ENCODE assay signal across 20 cellular contexts in the genomic region with DNA sequence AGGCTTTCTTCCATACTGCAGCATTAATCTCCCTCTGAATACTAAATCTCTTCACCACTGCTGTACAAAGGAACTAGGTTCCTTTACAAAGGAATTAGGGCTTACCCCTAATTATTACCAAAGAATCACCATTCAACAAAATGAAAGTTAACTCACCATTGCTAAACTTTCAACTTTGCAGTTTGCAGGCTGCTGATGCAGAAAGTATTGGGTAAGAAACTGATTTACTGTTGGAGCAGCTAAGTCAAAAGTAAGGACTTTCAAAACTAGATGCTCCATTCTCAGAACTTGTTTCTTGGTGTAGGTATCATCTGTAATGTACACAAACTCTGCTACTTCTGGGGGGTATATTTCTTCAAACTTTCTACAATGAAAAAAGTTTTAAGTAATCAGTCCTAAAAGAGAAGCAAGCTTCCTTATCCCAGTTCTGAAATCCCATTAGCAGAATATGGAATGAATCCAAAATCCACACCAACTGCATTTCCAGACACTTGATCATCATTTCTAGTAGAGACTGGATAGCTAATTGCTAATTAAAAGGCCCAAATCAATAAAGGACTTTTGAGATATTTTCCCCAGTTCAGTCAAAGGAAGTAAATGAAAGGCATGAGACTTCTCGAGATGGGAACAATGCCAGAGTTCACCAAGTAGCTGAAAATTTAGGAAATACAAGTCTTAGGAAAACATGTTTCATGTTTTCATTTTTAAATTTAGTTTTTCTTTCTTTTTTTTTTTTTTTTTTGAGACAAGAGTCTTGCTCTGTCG. TPM values are rescaled to one million over a fixed set of nuclear protein-coding genes. Genes with fewer than 3 reads are reported as not detected.
DNase-seq lines count a peak whose midpoint lies in the region; ATAC-seq and TF ChIP-seq lines count a peak whose summit lies in the region.
"Had no signal": no experiment of that assay in that cellular context is flagged by ENCODE, and none has a peak within 500 bp of the region (broad histone marks: within the 10 kb centered on the region; RNA-seq: fewer than 3 reads in every experiment).

No MANE protein-coding gene starts in this region.

- peaks cover 53% of the 10 kb centered on the region for H3K79me2 ChIP-seq in osteoblast (ENCODE audit: insufficient read depth, low read length)

- H3K4me1 Mint-ChIP-seq in activated T-cell treated with anti-CD3 and anti-CD28 coated beads, Interleukin-2, amount 50 U/mL, for 72 hours (ENCODE audit: low read depth), result peaks cover 30% of the 10 kb centered on the region
- H3K4me1 Mint-ChIP-seq in activated T-cell treated with anti-CD3 and anti-CD28 coated beads, Interleukin-2, amount 50 U/mL, for 4 hours (ENCODE audit: low read depth), result peaks cover 15% of the 10 kb centered on the region
- H3K4me1 Mint-ChIP-seq in brain, result peaks cover 42% of the 10 kb centered on the region

- H3K4me2 ChIP-seq in osteoblast (ENCODE audit: insufficient read depth, low read length), result peak overlapping the region; percentile 34
- H3K4me2 ChIP-seq: GM23338, neural progenitor cell had no signal

- H3K9me3 Mint-ChIP-seq in activated T-cell treated with anti-CD3 and anti-CD28 coated beads, Interleukin-2, amount 50 U/mL, for 72 hours, result no peaks in the 10 kb centered on the region
- H3K9me3 Mint-ChIP-seq in activated T-cell treated with anti-CD3 and anti-CD28 coated beads, Interleukin-2, amount 50 U/mL, for 4 hours, result no peaks in the 10 kb centered on the region
- H3K9me3 Mint-ChIP-seq in brain, result no peaks in the 10 kb centered on the region
- H3K9me3 Mint-ChIP-seq: GM23338, neural progenitor cell had no signal

- no peaks in the 10 kb centered on the region for H4K20me1 ChIP-seq in osteoblast (ENCODE audit: insufficient read depth, low read length)

- no peak overlapping the region for H2AFZ ChIP-seq in osteoblast (ENCODE audit: low read length)
- H2AFZ ChIP-seq: GM23338, neural progenitor cell had no signal

- H3K4me1 ChIP-seq in osteoblast (ENCODE audit: insufficient read depth, low read length), result peaks cover 34% of the 10 kb centered on the region

- peak overlapping the region in 1 of 2 donors; percentile 15 for H3K4me3 Mint-ChIP-seq in activated T-cell treated with anti-CD3 and anti-CD28 coated beads, Interleukin-2, amount 50 U/mL, for 72 hours
- H3K4me3 Mint-ChIP-seq in activated T-cell treated with anti-CD3 and anti-CD28 coated beads, Interleukin-2, amount 50 U/mL, for 4 hours, result no peak overlapping the region
- peak overlapping the region in 1 of 5 experiments; percentile 2 for H3K4me3 Mint-ChIP-seq in brain
- H3K4me3 Mint-ChIP-seq: GM23338 had no signal

- peaks cover 7 to 35% of the 10 kb centered on the region in 2 donors for H3K36me3 Mint-ChIP-seq in activated T-cell treated with anti-CD3 and anti-CD28 coated beads, Interleukin-2, amount 50 U/mL, for 72 hours (ENCODE audit: insufficient read depth in 2 of 2)
- peaks cover 12% of the 10 kb centered on the region for H3K36me3 Mint-ChIP-seq in activated T-cell treated with anti-CD3 and anti-CD28 coated beads, Interleukin-2, amount 50 U/mL, for 4 hours (ENCODE audit: insufficient read depth)
- H3K36me3 Mint-ChIP-seq in brain, result peaks cover 19% of the 10 kb centered on the region

- TF ChIP-seq CTCF in brain (conservative IDR thresholded peaks at IDR 0.05) (no peak), osteoblast (IDR thresholded peaks at IDR 0.05; ENCODE audit: extremely low read depth, low read depth, low read length) (no peak)

- H3K27ac ChIP-seq in SK-N-MC (0 out of 2 replicates have a peak overlapping the region, but pooled peaks have one; percentile 1), osteoblast (ENCODE audit: low read depth, low read length) (peak overlapping the region; percentile 50)
- H3K27ac ChIP-seq: neural progenitor cell, Peyer's patch, right atrium auricular region, tibial nerve had no signal

- peaks cover 81% of the 10 kb centered on the region for H3K36me3 ChIP-seq in SK-N-MC (ENCODE audit: insufficient read depth, low read length)
- peaks cover 50% of the 10 kb centered on the region for H3K36me3 ChIP-seq in osteoblast (ENCODE audit: insufficient read depth, low read length)

- H3K27ac Mint-ChIP-seq in activated T-cell treated with anti-CD3 and anti-CD28 coated beads, Interleukin-2, amount 50 U/mL, for 72 hours, result peak overlapping the region; percentile 78
- peak overlapping the region in 4 of 5 experiments; percentile 3 to 64 (median 35) for H3K27ac Mint-ChIP-seq in brain
- H3K27ac Mint-ChIP-seq: GM23338, neural progenitor cell had no signal

- H3K9ac ChIP-seq in SK-N-MC (ENCODE audit: insufficient read length), result no peak overlapping the region
- H3K9ac ChIP-seq: neural progenitor cell had no signal

- H3K27me3 ChIP-seq in osteoblast (ENCODE audit: insufficient read depth, low read length), result no peaks in the 10 kb centered on the region
- H3K27me3 ChIP-seq: neural progenitor cell, Peyer's patch, right atrium auricular region, tibial nerve had no signal

- no peaks in the 10 kb centered on the region for H3K27me3 Mint-ChIP-seq in activated T-cell treated with anti-CD3 and anti-CD28 coated beads, Interleukin-2, amount 50 U/mL, for 72 hours (ENCODE audit: low read depth)
- H3K27me3 Mint-ChIP-seq in activated T-cell treated with anti-CD3 and anti-CD28 coated beads, Interleukin-2, amount 50 U/mL, for 4 hours (ENCODE audit: low read depth), result no peaks in the 10 kb centered on the region
- H3K27me3 Mint-ChIP-seq in brain, result peaks cover 4% of the 10 kb centered on the region

- no peaks in the 10 kb centered on the region for H3K9me3 ChIP-seq in SK-N-MC (ENCODE audit: low read depth, low read length)
- no peaks in the 10 kb centered on the region for H3K9me3 ChIP-seq in osteoblast (ENCODE audit: low read depth, low read length)
- H3K9me3 ChIP-seq: Peyer's patch, right atrium auricular region, tibial nerve had no signal

- H3K4me3 ChIP-seq in SK-N-MC, result no peak overlapping the region
- no peak overlapping the region for H3K4me3 ChIP-seq in osteoblast (ENCODE audit: insufficient read depth, low read length)
- H3K4me3 ChIP-seq: GM23338, neural progenitor cell, Peyer's patch, right atrium auricular region, tibial nerve had no signal

- DNase-seq in activated T-cell treated with anti-CD3 and anti-CD28 coated beads, Interleukin-2, amount 50 U/mL, for 72 hours, result no peak
- DNase-seq in activated T-cell treated with anti-CD3 and anti-CD28 coated beads, Interleukin-2, amount 50 U/mL, for 4 hours, result no peak
- DNase-seq in SK-N-MC (ENCODE audit: low read depth, low spot score) (no peak), osteoblast (ENCODE audit: insufficient read length, low spot score, missing footprints) (no peak), NCI-H128 (lab: John Stamatoyannopoulos, UW; ENCODE audit: unreplicated experiment) (no peak), OCI-M1 (lab: John Stamatoyannopoulos, UW) (no peak)
- DNase-seq: activated CD4-positive, alpha-beta T cell treated with anti-CD3 and anti-CD28 coated beads, Interleukin-2, amount 50 U/mL, for 1 hour; activated effector memory CD4-positive, alpha-beta T cell treated with anti-CD3 and anti-CD28 coated beads, Interleukin-2, amount 50 U/mL, for 16 hours; mammary epithelial cell; MM.1S; NCI-H2081; NCI-H69; Peyer's patch; stimulated activated CD4-positive, alpha-beta T cell treated with anti-CD3 and anti-CD28 coated beads, Interleukin-2, amount 100 ng/mL, for 24 hours had no signal

- ATAC-seq in activated T-cell treated with anti-CD3 and anti-CD28 coated beads, Interleukin-2, amount 50 U/mL, for 72 hours (replicated peaks in 1 of 2), result no peak
- no peak for ATAC-seq in activated T-cell treated with anti-CD3 and anti-CD28 coated beads, Interleukin-2, amount 50 U/mL, for 4 hours
- no peak for ATAC-seq in GM18511 (IDR thresholded peaks at IDR 0.05; ENCODE audit: unreplicated experiment)
- ATAC-seq: GM23338 had no signal

RNA-seq across cellular contexts. Expression of a gene that starts 4.3 kb away (rescaled TPM):
- total RNA-seq in activated T-cell treated with anti-CD3 and anti-CD28 coated beads, Interleukin-2, amount 50 U/mL, for 72 hours, result 10 to 100 TPM; 69.0 to 74.8 TPM
- total RNA-seq in activated T-cell treated with anti-CD3 and anti-CD28 coated beads, Interleukin-2, amount 50 U/mL, for 4 hours, result 10 to 100 TPM in 2 of 3 donors, 1 to 10 TPM in 1; 9.7 to 14.7 (median 14.5) TPM
- 16.8 TPM for polyA plus RNA-seq in brain (ENCODE audit: insufficient read depth, low read depth, low replicate concordance)
- total RNA-seq in osteoblast, result 8.0 and 8.7 TPM in 2 replicates

RNA-seq across cellular contexts. Expression of a gene that starts 18.3 kb away (rescaled TPM):
- 10 to 100 TPM; 52.7 to 70.0 TPM for total RNA-seq in activated T-cell treated with anti-CD3 and anti-CD28 coated beads, Interleukin-2, amount 50 U/mL, for 72 hours
- total RNA-seq in activated T-cell treated with anti-CD3 and anti-CD28 coated beads, Interleukin-2, amount 50 U/mL, for 4 hours, result 10 to 100 TPM; 78.1 to 80.9 (median 80.7) TPM
- polyA plus RNA-seq in brain (ENCODE audit: insufficient read depth, low read depth, low replicate concordance), result 15.0 TPM
- total RNA-seq in osteoblast, result 30.8 and 31.2 TPM in 2 replicates

RNA-seq across cellular contexts. Expression of a gene that starts 50.9 kb away (rescaled TPM):
- total RNA-seq in activated T-cell treated with anti-CD3 and anti-CD28 coated beads, Interleukin-2, amount 50 U/mL, for 72 hours, result 10 to 100 TPM; 13.6 to 14.0 TPM
- 10 to 100 TPM; 18.9 to 23.6 (median 21.5) TPM for total RNA-seq in activated T-cell treated with anti-CD3 and anti-CD28 coated beads, Interleukin-2, amount 50 U/mL, for 4 hours
- polyA plus RNA-seq in brain (ENCODE audit: insufficient read depth, low read depth, low replicate concordance), result 6.0 TPM
- 18.0 and 20.6 TPM in 2 replicates for total RNA-seq in osteoblast

RNA-seq across cellular contexts. Expression of a gene that starts 54.4 kb away (rescaled TPM):
- total RNA-seq in activated T-cell treated with anti-CD3 and anti-CD28 coated beads, Interleukin-2, amount 50 U/mL, for 72 hours, result not detected
- total RNA-seq in activated T-cell treated with anti-CD3 and anti-CD28 coated beads, Interleukin-2, amount 50 U/mL, for 4 hours, result not detected
- 2.4 TPM for polyA plus RNA-seq in brain (ENCODE audit: insufficient read depth, low read depth, low replicate concordance)
- total RNA-seq in osteoblast, result 0.72 and 1.8 TPM in 2 replicates
- total RNA-seq: mammary epithelial cell, Peyer's patch, right atrium auricular region had no signal
